ENCODE assay signal across 19 cellular contexts in the genomic region with DNA sequence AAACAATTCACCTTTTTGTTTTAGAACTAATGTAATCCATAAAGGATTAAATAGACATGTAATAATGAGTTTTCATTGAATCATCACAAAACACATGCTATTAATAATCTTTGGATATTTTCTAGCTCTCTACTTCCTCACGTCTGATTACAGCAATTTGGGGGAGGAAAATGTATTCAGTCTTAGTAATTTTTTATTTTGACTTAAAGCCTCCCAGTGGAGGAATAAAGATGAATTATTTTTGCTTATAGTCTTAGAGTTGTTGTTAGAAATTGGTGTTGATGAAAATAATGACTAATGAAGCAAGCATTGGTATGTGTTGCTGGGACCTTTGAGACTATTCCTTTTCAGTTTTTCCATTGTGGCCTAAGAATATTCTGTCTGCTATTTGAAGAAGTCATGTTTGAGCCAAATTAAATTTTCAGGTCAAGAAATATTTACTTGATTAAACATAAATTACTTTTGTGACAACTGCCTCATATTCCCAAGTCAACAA.
DNase-seq lines count a peak whose midpoint lies in the region; ATAC-seq, FAIRE-seq and TF ChIP-seq lines count a peak whose summit lies in the region.
"Had no signal": no experiment of that assay in that cellular context is flagged by ENCODE, and none has a peak within 500 bp of the region (broad histone marks: within the 10 kb centered on the region; RNA-seq: fewer than 3 reads in every experiment).

No MANE protein-coding gene starts in this region.

- H4K20me1 ChIP-seq in astrocyte (ENCODE audit: insufficient read depth, low read length), result peaks cover 12% of the 10 kb centered on the region

- FAIRE-seq in astrocyte (lab: Jason Lieb, UNC), result no peak
- FAIRE-seq: GM12878 had no signal

- no peak overlapping the region for H3K27ac ChIP-seq in astrocyte (ENCODE audit: low read depth, low read length)
- H3K27ac ChIP-seq in subcutaneous abdominal adipose tissue (ENCODE audit: low read depth, low read length), result peak overlapping the region; percentile 12
- H3K27ac ChIP-seq: Peyer's patch, SJCRH30 had no signal

- no peak overlapping the region for H3K27ac Mint-ChIP-seq in astrocyte (ENCODE audit: unreplicated experiment)
- H3K27ac Mint-ChIP-seq: CD4-positive, CD25-positive, alpha-beta regulatory T cell; GM23338 had no signal

- TF ChIP-seq CTCF in astrocyte (IDR thresholded peaks at IDR 0.05; ENCODE audit: insufficient read depth, low read depth, low read length), result no peak
- no peak for TF ChIP-seq CTCF in fibroblast of villous mesenchyme (IDR thresholded peaks at IDR 0.05; ENCODE audit: insufficient read depth, low read depth, low read length)

- H3K4me3 Mint-ChIP-seq in astrocyte (ENCODE audit: unreplicated experiment), result no peak overlapping the region
- H3K4me3 Mint-ChIP-seq: CD4-positive, CD25-positive, alpha-beta regulatory T cell; GM23338 had no signal

- H3K9me3 Mint-ChIP-seq in astrocyte (ENCODE audit: unreplicated experiment), result peaks cover 3% of the 10 kb centered on the region
- H3K9me3 Mint-ChIP-seq: CD4-positive, CD25-positive, alpha-beta regulatory T cell; GM23338 had no signal

- no peaks in the 10 kb centered on the region for H3K27me3 ChIP-seq in astrocyte (ENCODE audit: insufficient read depth, low read length)
- no peaks in the 10 kb centered on the region for H3K27me3 ChIP-seq in subcutaneous abdominal adipose tissue (ENCODE audit: control insufficient read depth in 5 of 5, insufficient read depth in 4 of 5, low read length in 5 of 5)
- H3K27me3 ChIP-seq: Peyer's patch, SJCRH30 had no signal

- no peak for ATAC-seq in GM21360 (IDR thresholded peaks at IDR 0.05; ENCODE audit: unreplicated experiment)
- ATAC-seq: GM12878, GM23338 had no signal

- no peak overlapping the region for H3K4me3 ChIP-seq in astrocyte (ENCODE audit: insufficient read depth, low read depth, low read length)
- H3K4me3 ChIP-seq in fibroblast of villous mesenchyme (ENCODE audit: low read depth, low read length), result no peak overlapping the region
- H3K4me3 ChIP-seq in subcutaneous abdominal adipose tissue (ENCODE audit: low read depth in 1 of 5, low read length in 5 of 5), result no peak overlapping the region
- H3K4me3 ChIP-seq: GM12878, GM23338, HAP-1, Peyer's patch, SJCRH30 had no signal

- H2AFZ ChIP-seq in astrocyte (ENCODE audit: low read depth, low read length), result no peak overlapping the region
- H2AFZ ChIP-seq: GM23338 had no signal

- H3K36me3 ChIP-seq in astrocyte (ENCODE audit: insufficient read depth, low read length) (no peaks in the 10 kb centered on the region), subcutaneous abdominal adipose tissue (ENCODE audit: control insufficient read depth in 5 of 5, insufficient read depth in 5 of 5, low read length in 5 of 5) (no peaks in the 10 kb centered on the region)
- H3K36me3 ChIP-seq: HAP-1, Peyer's patch, SJCRH30 had no signal

- H3K4me1 ChIP-seq in astrocyte (ENCODE audit: insufficient read depth, low read length) (peaks cover 4% of the 10 kb centered on the region), subcutaneous abdominal adipose tissue (ENCODE audit: control insufficient read depth in 5 of 5, insufficient read depth in 5 of 5, low read length in 5 of 5) (peaks cover 0 to 18% (median 5%) of the 10 kb centered on the region in 5 donors)
- H3K4me1 ChIP-seq: HAP-1, Peyer's patch, SJCRH30 had no signal

- DNase-seq in AG20443 (ENCODE audit: low spot score), result peak; percentile 20
- DNase-seq in astrocyte (ENCODE audit: low read depth), result peak; percentile 33
- peak; percentile 63 for DNase-seq in fibroblast of villous mesenchyme (ENCODE audit: low read depth)
- no peak for DNase-seq in iPS-NIHi7 (ENCODE audit: extremely low spot score)
- no peak for DNase-seq in RKO (ENCODE audit: low spot score)
- DNase-seq in NCI-H2107 treated with DMSO at 0.1 percent for 48 hours (lab: John Stamatoyannopoulos, UW; ENCODE audit: unreplicated experiment), result no peak
- DNase-seq: CD4-positive, CD25-positive, alpha-beta regulatory T cell; IMR-90; NCI-H1105 treated with DMSO at 0.1 percent for 48 hours; NCI-H2029 treated with DMSO at 0.1 percent for 48 hours; NCI-H446; NCI-H526; Peyer's patch; SJCRH30 had no signal

- no peaks in the 10 kb centered on the region for H3K9me3 ChIP-seq in astrocyte (ENCODE audit: insufficient read depth, low read depth, low read length)
- H3K9me3 ChIP-seq in subcutaneous abdominal adipose tissue (ENCODE audit: control insufficient read depth in 5 of 5, low read length in 5 of 5), result no peaks in the 10 kb centered on the region
- H3K9me3 ChIP-seq: HAP-1, Peyer's patch had no signal

- H3K36me3 Mint-ChIP-seq in astrocyte (ENCODE audit: low read depth, unreplicated experiment), result peaks cover 9% of the 10 kb centered on the region
- H3K36me3 Mint-ChIP-seq: CD4-positive, CD25-positive, alpha-beta regulatory T cell had no signal

- H3K9ac ChIP-seq in astrocyte (ENCODE audit: low read length) (no peak overlapping the region), subcutaneous abdominal adipose tissue (ENCODE audit: low read length in 5 of 5) (no peak overlapping the region)

- no peaks in the 10 kb centered on the region for H3K27me3 Mint-ChIP-seq in astrocyte (ENCODE audit: low read depth, unreplicated experiment)
- H3K27me3 Mint-ChIP-seq: CD4-positive, CD25-positive, alpha-beta regulatory T cell had no signal

- H3K4me1 Mint-ChIP-seq in astrocyte (ENCODE audit: low read depth, unreplicated experiment), result peaks cover 12% of the 10 kb centered on the region
- H3K4me1 Mint-ChIP-seq: GM23338 had no signal

- no peak overlapping the region for H3K4me2 ChIP-seq in astrocyte (ENCODE audit: low read length)
- H3K4me2 ChIP-seq: GM23338 had no signal

- H3K79me2 ChIP-seq in astrocyte (ENCODE audit: insufficient read depth, low read length), result peaks cover 54% of the 10 kb centered on the region

Comparison
In these comparisons a context has a peak if more than half of its experiments do, and no peak if none do; other contexts are left out.
1. DNase-seq: peak in AG20443 (single experiment), astrocyte (single experiment) and fibroblast of villous mesenchyme (single experiment); none in iPS-NIHi7 (single experiment), RKO (single experiment) and NCI-H2107 treated with DMSO at 0.1 percent for 48 hours (single experiment).